1 cellular context compared by ENCODE assay signal in genomic region chr3:45593708-45594601, GRCh38.
TF ChIP-seq lines count a peak whose summit lies in the region.

No MANE protein-coding gene starts in this region.

TF ChIP-seq in GM12878, 131 proteins besides CTCF, POLR2A, EP300 and RAD21 (continued from another document and continues in another):
- TF ChIP-seq CUX1 (IDR thresholded peaks at IDR 0.05; ENCODE audit: insufficient replicate concordance, low read depth, low read length): no peak
- peak; percentile 5; the same call in 1 of the 2 replicates for TF ChIP-seq PAX5 (IDR thresholded peaks at IDR 0.05; ENCODE audit: borderline replicate concordance, low read depth, low read length)
- TF ChIP-seq DPF2 (IDR thresholded peaks at IDR 0.05): peak; percentile 66
- no peak for TF ChIP-seq ESRRA (IDR thresholded peaks at IDR 0.05; ENCODE audit: low read length)
- TF ChIP-seq POLR2AphosphoS5 (IDR thresholded peaks at IDR 0.05; ENCODE audit: low read length): peak; percentile 80
- no peak for TF ChIP-seq KDM1A (IDR thresholded peaks at IDR 0.05; ENCODE audit: borderline replicate concordance)
- TF ChIP-seq ZNF687 (IDR thresholded peaks at IDR 0.05): peak; percentile 47; the same call in 1 of the 2 replicates
- no peak for TF ChIP-seq PML (IDR thresholded peaks at IDR 0.05; ENCODE audit: low read length)
- no peak for TF ChIP-seq ATF3 (IDR thresholded peaks at IDR 0.05; ENCODE audit: borderline replicate concordance, extremely low read depth, low read depth, low read length)
- TF ChIP-seq SRF (IDR thresholded peaks at IDR 0.05; ENCODE audit: low read depth in 2 of 2, low read length in 2 of 2): 0 out of 4 replicates have a peak, but pooled peaks of 1 of the 2 experiments have one; percentile 1
- TF ChIP-seq USF2 (IDR thresholded peaks at IDR 0.05; ENCODE audit: borderline replicate concordance, low read depth, low read length): no peak
- TF ChIP-seq TBL1XR1 (IDR thresholded peaks at IDR 0.05; ENCODE audit: low read depth, low read length): 0 out of 2 replicates have a peak, but pooled peaks have one; percentile 11
- TF ChIP-seq STAT1 (conservative IDR thresholded peaks at IDR 0.05): 0 out of 2 replicates have a peak, but pooled peaks have one; percentile 30
- TF ChIP-seq ASH2L (IDR thresholded peaks at IDR 0.05; ENCODE audit: borderline replicate concordance, low read depth): no peak
- TF ChIP-seq BCL3 (IDR thresholded peaks at IDR 0.05; ENCODE audit: borderline replicate concordance, insufficient read depth, low read depth, low read length, poor library complexity, severe bottlenecking): no peak
- TF ChIP-seq, protein P1, sequence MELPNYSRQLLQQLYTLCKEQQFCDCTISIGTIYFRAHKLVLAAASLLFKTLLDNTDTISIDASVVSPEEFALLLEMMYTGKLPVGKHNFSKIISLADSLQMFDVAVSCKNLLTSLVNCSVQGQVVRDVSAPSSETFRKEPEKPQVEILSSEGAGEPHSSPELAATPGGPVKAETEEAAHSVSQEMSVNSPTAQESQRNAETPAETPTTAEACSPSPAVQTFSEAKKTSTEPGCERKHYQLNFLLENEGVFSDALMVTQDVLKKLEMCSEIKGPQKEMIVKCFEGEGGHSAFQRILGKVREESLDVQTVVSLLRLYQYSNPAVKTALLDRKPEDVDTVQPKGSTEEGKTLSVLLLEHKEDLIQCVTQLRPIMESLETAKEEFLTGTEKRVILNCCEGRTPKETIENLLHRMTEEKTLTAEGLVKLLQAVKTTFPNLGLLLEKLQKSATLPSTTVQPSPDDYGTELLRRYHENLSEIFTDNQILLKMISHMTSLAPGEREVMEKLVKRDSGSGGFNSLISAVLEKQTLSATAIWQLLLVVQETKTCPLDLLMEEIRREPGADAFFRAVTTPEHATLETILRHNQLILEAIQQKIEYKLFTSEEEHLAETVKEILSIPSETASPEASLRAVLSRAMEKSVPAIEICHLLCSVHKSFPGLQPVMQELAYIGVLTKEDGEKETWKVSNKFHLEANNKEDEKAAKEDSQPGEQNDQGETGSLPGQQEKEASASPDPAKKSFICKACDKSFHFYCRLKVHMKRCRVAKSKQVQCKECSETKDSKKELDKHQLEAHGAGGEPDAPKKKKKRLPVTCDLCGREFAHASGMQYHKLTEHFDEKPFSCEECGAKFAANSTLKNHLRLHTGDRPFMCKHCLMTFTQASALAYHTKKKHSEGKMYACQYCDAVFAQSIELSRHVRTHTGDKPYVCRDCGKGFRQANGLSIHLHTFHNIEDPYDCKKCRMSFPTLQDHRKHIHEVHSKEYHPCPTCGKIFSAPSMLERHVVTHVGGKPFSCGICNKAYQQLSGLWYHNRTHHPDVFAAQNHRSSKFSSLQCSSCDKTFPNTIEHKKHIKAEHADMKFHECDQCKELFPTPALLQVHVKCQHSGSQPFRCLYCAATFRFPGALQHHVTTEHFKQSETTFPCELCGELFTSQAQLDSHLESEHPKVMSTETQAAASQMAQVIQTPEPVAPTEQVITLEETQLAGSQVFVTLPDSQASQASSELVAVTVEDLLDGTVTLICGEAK (IDR thresholded peaks at IDR 0.05; ENCODE audit: borderline replicate concordance): no peak
- no peak for TF ChIP-seq HDAC2 (IDR thresholded peaks at IDR 0.05)
- no peak for TF ChIP-seq SREBF2 (IDR thresholded peaks at IDR 0.05; ENCODE audit: low read length)
- no peak for TF ChIP-seq SMAD1 (IDR thresholded peaks at IDR 0.05; ENCODE audit: low read depth, partially characterized antibody)
- no peak for TF ChIP-seq EZH2 (IDR thresholded peaks at IDR 0.05; ENCODE audit: borderline replicate concordance, control insufficient read depth, low read depth, low read length)
- 0 out of 3 replicates have a peak, but pooled peaks have one; percentile 13 for TF ChIP-seq POU2F2 (IDR thresholded peaks at IDR 0.05; ENCODE audit: borderline replicate concordance, low read depth, low read length)
- TF ChIP-seq TCF3 (IDR thresholded peaks at IDR 0.05; ENCODE audit: borderline replicate concordance, insufficient read depth, low read depth, low read length): peak; percentile 86
- TF ChIP-seq, protein P2, sequence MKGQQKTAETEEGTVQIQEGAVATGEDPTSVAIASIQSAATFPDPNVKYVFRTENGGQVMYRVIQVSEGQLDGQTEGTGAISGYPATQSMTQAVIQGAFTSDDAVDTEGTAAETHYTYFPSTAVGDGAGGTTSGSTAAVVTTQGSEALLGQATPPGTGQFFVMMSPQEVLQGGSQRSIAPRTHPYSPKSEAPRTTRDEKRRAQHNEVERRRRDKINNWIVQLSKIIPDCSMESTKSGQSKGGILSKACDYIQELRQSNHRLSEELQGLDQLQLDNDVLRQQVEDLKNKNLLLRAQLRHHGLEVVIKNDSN (IDR thresholded peaks at IDR 0.05; ENCODE audit: borderline replicate concordance, extremely low read length, insufficient read depth, low read depth, low read length): no peak
- peak; percentile 76 for TF ChIP-seq LARP7 (IDR thresholded peaks at IDR 0.05)
- TF ChIP-seq HDAC6 (IDR thresholded peaks at IDR 0.05; ENCODE audit: unreplicated experiment): no peak
- TF ChIP-seq NR2F1 (conservative IDR thresholded peaks at IDR 0.05): peak; percentile 70
- peak; percentile 0; the same call in 1 of the 2 replicates for TF ChIP-seq PKNOX1 (IDR thresholded peaks at IDR 0.05)
- TF ChIP-seq, protein P3, sequence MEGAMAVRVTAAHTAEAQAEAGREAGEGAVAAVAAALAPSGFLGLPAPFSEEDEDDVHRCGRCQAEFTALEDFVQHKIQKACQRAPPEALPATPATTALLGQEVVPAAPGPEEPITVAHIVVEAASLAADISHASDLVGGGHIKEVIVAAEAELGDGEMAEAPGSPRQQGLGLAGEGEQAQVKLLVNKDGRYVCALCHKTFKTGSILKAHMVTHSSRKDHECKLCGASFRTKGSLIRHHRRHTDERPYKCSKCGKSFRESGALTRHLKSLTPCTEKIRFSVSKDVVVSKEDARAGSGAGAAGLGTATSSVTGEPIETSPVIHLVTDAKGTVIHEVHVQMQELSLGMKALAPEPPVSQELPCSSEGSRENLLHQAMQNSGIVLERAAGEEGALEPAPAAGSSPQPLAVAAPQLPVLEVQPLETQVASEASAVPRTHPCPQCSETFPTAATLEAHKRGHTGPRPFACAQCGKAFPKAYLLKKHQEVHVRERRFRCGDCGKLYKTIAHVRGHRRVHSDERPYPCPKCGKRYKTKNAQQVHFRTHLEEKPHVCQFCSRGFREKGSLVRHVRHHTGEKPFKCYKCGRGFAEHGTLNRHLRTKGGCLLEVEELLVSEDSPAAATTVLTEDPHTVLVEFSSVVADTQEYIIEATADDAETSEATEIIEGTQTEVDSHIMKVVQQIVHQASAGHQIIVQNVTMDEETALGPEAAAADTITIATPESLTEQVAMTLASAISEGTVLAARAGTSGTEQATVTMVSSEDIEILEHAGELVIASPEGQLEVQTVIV (IDR thresholded peaks at IDR 0.05; ENCODE audit: borderline replicate concordance, partially characterized antibody): no peak
- no peak for TF ChIP-seq NFYA (IDR thresholded peaks at IDR 0.05; ENCODE audit: borderline replicate concordance, low read depth, low read length)
- TF ChIP-seq, protein P4, sequence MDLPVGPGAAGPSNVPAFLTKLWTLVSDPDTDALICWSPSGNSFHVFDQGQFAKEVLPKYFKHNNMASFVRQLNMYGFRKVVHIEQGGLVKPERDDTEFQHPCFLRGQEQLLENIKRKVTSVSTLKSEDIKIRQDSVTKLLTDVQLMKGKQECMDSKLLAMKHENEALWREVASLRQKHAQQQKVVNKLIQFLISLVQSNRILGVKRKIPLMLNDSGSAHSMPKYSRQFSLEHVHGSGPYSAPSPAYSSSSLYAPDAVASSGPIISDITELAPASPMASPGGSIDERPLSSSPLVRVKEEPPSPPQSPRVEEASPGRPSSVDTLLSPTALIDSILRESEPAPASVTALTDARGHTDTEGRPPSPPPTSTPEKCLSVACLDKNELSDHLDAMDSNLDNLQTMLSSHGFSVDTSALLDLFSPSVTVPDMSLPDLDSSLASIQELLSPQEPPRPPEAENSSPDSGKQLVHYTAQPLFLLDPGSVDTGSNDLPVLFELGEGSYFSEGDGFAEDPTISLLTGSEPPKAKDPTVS (IDR thresholded peaks at IDR 0.05; ENCODE audit: low read depth, low read length): no peak
- TF ChIP-seq YY1 (IDR thresholded peaks at IDR 0.05; ENCODE audit: low read depth, low read length): peak; percentile 85
- peak; percentile 65; the same call in 1 of the 2 replicates for TF ChIP-seq ZNF24 (IDR thresholded peaks at IDR 0.05)
- no peak for TF ChIP-seq ZNF622 (IDR thresholded peaks at IDR 0.05)
- TF ChIP-seq SMARCA5 (IDR thresholded peaks at IDR 0.05): peak; percentile 81; the same call in 1 of the 2 replicates
